ENCODE assay signal across 20 cellular contexts in genomic region chr7:91468231-91468630, GRCh38.
"Had no signal": no experiment of that assay in that cellular context is flagged by ENCODE, and none has a peak within 500 bp of the region (broad histone marks: within the 10 kb centered on the region; RNA-seq: fewer than 3 reads in every experiment).

No MANE protein-coding gene starts in this region.

- H3K4me1 Mint-ChIP-seq: naive B cell; natural killer cell; nephron progenitor cell; neural progenitor cell; stimulated activated effector memory CD8-positive, alpha-beta T cell treated with anti-CD3 and anti-CD28 coated beads, Interleukin-12 subunit alpha, Interleukin-12 subunit beta, amount 100 ng/mL, for 72 hours had no signal

- H3K36me3 Mint-ChIP-seq: naive B cell; natural killer cell; neural progenitor cell; stimulated activated effector memory CD8-positive, alpha-beta T cell treated with anti-CD3 and anti-CD28 coated beads, Interleukin-12 subunit alpha, Interleukin-12 subunit beta, amount 100 ng/mL, for 72 hours had no signal

- H3K4me3 Mint-ChIP-seq: mesothelial cell of epicardium; naive B cell; natural killer cell; nephron progenitor cell; neural progenitor cell; stimulated activated effector memory CD8-positive, alpha-beta T cell treated with anti-CD3 and anti-CD28 coated beads, Interleukin-12 subunit alpha, Interleukin-12 subunit beta, amount 100 ng/mL, for 72 hours; stimulated activated naive CD8-positive, alpha-beta T cell treated with anti-CD3 and anti-CD28 coated beads, Interleukin-15, Interleukin-2, amounts not matched to agents 100 ng/mL and 50 ng/mL, for 24 hours had no signal

- H3K9me3 Mint-ChIP-seq: stimulated activated naive CD8-positive, alpha-beta T cell treated with anti-CD3 and anti-CD28 coated beads, Interleukin-15, Interleukin-2, amounts not matched to agents 100 ng/mL and 50 ng/mL, for 24 hours had no signal

- H3K27ac Mint-ChIP-seq: mesothelial cell of epicardium; natural killer cell; nephron progenitor cell; neural progenitor cell; stimulated activated effector memory CD8-positive, alpha-beta T cell treated with anti-CD3 and anti-CD28 coated beads, Interleukin-12 subunit alpha, Interleukin-12 subunit beta, amount 100 ng/mL, for 72 hours; stimulated activated naive CD8-positive, alpha-beta T cell treated with anti-CD3 and anti-CD28 coated beads, Interleukin-15, Interleukin-2, amounts not matched to agents 100 ng/mL and 50 ng/mL, for 24 hours had no signal

- DNase-seq: islet precursor cell; left ventricle myocardium inferior; mesendoderm; naive B cell; natural killer cell; nephron progenitor cell; occipital lobe; psoas muscle; right cardiac atrium; spleen; stimulated activated CD4-positive, alpha-beta T cell treated with anti-CD3 and anti-CD28 coated beads, Interleukin-4, amount 100 ng/mL, for 24 hours; stimulated activated naive CD4-positive, alpha-beta T cell; tibial artery; trophoblast cell; upper lobe of right lung had no signal

- ATAC-seq: natural killer cell; psoas muscle; right cardiac atrium; sciatic nerve; stimulated activated effector memory CD8-positive, alpha-beta T cell treated with anti-CD3 and anti-CD28 coated beads, Interleukin-12 subunit alpha, Interleukin-12 subunit beta, amount 100 ng/mL, for 72 hours; upper lobe of right lung had no signal

- H3K27me3 Mint-ChIP-seq: naive B cell; stimulated activated naive CD8-positive, alpha-beta T cell treated with anti-CD3 and anti-CD28 coated beads, Interleukin-15, Interleukin-2, amounts not matched to agents 100 ng/mL and 50 ng/mL, for 24 hours had no signal
